Comparison of ENCODE assay signal across 8 cellular contexts in the genomic region with DNA sequence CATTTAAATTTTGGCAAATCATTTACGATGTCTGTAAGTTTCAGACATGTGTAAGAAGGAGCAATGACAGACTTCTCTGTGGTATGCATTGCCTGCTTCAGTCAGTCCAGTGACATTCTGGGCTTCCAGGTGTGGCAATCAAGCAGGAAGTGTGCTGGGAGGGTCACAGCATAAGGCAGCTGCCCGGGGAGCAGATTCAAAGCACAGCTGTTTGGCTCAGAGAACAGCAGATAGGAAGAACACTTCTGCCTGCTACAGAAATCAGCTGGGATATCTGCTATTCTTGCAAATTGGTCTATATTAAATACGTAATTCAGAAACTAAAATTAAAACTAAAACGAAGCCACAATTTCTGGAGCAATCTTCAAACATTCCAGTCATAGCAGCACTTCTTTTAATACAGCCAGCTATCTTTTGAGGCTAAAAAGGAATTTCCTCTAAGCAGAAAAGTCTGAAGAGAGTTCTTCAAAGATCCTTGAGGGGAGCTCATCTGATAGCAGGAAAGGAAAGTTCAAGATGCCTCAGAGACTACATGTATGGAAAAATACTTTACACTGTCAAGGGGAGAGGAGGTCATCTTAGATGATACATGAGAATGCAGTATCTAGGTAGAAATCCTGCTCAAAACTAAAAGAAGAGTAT. TPM values are rescaled to one million over a fixed set of nuclear protein-coding genes. Genes with fewer than 3 reads are reported as not detected.
DNase-seq lines count a peak whose midpoint lies in the region; ATAC-seq and TF ChIP-seq lines count a peak whose summit lies in the region.

No MANE protein-coding gene starts in this region.

- 45% methylated on average over 4 of the region's 4 CpGs for WGBS in hepatocyte (ENCODE audit: low lambda C conversion rate, missing lambda C conversion rate)

- POLR2A ChIA-PET in BJ (lab: Charles Lee): no interaction called here

- no peaks in the 10 kb centered on the region for H3K79me2 ChIP-seq in hepatocyte

- H3K4me2 ChIP-seq in hepatocyte: peak overlapping the region; percentile 26

- ATAC-seq in GM18907 (IDR thresholded peaks at IDR 0.05; ENCODE audit: unreplicated experiment) (peak; percentile 100), HG03039 (IDR thresholded peaks at IDR 0.05; ENCODE audit: unreplicated experiment) (peak; percentile 97)

- H3K36me3 ChIP-seq in BJ (ENCODE audit: control insufficient read depth, insufficient read depth, low read length) (no peaks in the 10 kb centered on the region), hepatocyte (replicated peaks; ENCODE audit: insufficient read depth, low read depth) (no peaks in the 10 kb centered on the region)

- CTCF ChIA-PET in BJ (lab: Yijun Ruan, JAX): interaction anchor here (0.7 to 1.3 kb wide), 4 partner anchors 10 to 136 kb away, joined by 3 read pairs; no protein-coding TSS in a partner anchor

- H3K9me3 ChIP-seq in hepatocyte (ENCODE audit: low read depth): no peaks in the 10 kb centered on the region

- no peaks in the 10 kb centered on the region for H3K4me1 ChIP-seq in hepatocyte (ENCODE audit: insufficient read depth)

- H3K4me3 ChIP-seq in BJ (ENCODE audit: low read depth, low read length) (no peak overlapping the region), hepatocyte (no peak overlapping the region)

- no peaks in the 10 kb centered on the region for H4K20me1 ChIP-seq in hepatocyte (ENCODE audit: insufficient read depth, poor library complexity, severe bottlenecking)

- H3K27me3 ChIP-seq in BJ (ENCODE audit: control insufficient read depth, insufficient read depth, low read length) (no peaks in the 10 kb centered on the region), hepatocyte (no peaks in the 10 kb centered on the region)

- DNase-seq in BJ (ENCODE audit: low read depth): peak; percentile 4
- peak; percentile 4 for DNase-seq in NOMO-1 treated with dmso at 0.1 percent for 144 hours (lab: John Stamatoyannopoulos, UW; ENCODE audit: unreplicated experiment)
- DNase-seq in hepatocyte (ENCODE audit: low spot score): peak; percentile 44
- DNase-seq in GOT3 (lab: John Stamatoyannopoulos, UW): no peak
- DNase-seq in activated effector memory CD4-positive, alpha-beta T cell treated with Interleukin-2 at 50 U/mL for 16 hours: no peak
- no peak for DNase-seq in stimulated activated CD4-positive, alpha-beta T cell treated with anti-CD3 and anti-CD28 coated beads, Interleukin-2, amount 100 ng/mL, for 48 hours

- H2AFZ ChIP-seq in hepatocyte: no peak overlapping the region

- peak overlapping the region; percentile 6 for H3K27ac ChIP-seq in hepatocyte

- no peak for TF ChIP-seq CTCF in BJ (IDR thresholded peaks at IDR 0.05; ENCODE audit: insufficient read depth, low read depth, low read length)
- no peak for TF ChIP-seq CTCF in hepatocyte (IDR thresholded peaks at IDR 0.05; ENCODE audit: poor library complexity)

- H3K9me2 ChIP-seq in hepatocyte (replicated peaks; ENCODE audit: insufficient read depth): no peaks in the 10 kb centered on the region

RNA-seq across cellular contexts. Expression of gene GALNT7, which starts 47.4 kb away (rescaled TPM):
- polyA plus RNA-seq in BJ (2011; rRNA removed): 6.3 and 10.7 TPM in 2 replicates
- 6.4 and 6.6 TPM in 2 replicates for polyA minus RNA-seq in BJ (2011; rRNA and poly(A)+ RNA removed)
- 44.6 and 49.5 TPM in 2 replicates for total RNA-seq in hepatocyte
- polyA plus RNA-seq in hepatocyte: 23.1 and 23.7 TPM in 2 replicates

Comparison
In these comparisons a context has a peak if more than half of its experiments do, and no peak if none do; other contexts are left out.
1. DNase-seq: peak in BJ (single experiment), NOMO-1 treated with dmso at 0.1 percent for 144 hours (single experiment) and hepatocyte (single experiment); none in GOT3 (single experiment), activated effector memory CD4-positive, alpha-beta T cell treated with Interleukin-2 at 50 U/mL for 16 hours (single experiment) and stimulated activated CD4-positive, alpha-beta T cell treated with anti-CD3 and anti-CD28 coated beads, Interleukin-2, amount 100 ng/mL, for 48 hours (0 of 2).